Comparison of ENCODE assay signal across 25 cellular contexts in the genomic region with DNA sequence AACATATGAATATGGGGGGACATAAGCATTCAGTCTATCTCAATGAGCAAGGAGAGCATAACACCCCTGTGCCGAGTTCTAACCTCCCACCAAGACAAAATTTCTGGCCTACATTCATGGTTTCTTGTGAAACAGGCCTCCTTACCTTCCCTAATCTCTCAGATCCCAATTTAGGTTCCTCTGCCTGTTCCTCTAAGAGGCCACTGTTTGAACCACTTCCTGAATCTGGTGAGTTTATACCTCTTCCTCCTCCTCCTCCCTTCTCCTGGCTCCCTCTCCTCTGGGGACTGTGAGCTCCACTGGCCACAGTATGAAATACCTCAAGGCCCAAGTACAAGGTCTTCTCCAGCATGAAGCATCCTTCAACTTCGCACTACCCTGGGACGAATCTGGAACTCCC. TPM values are rescaled to one million over a fixed set of nuclear protein-coding genes. Genes with fewer than 3 reads are reported as not detected.
"Had no signal": no experiment of that assay in that cellular context is flagged by ENCODE, and none has a peak within 500 bp of the region (broad histone marks: within the 10 kb centered on the region; RNA-seq: fewer than 3 reads in every experiment).

No MANE protein-coding gene starts in this region.

- H3K9me3 Mint-ChIP-seq: activated naive CD4-positive, alpha-beta T cell treated with anti-CD3 and anti-CD28 coated beads, Interleukin-2, amount 10 ng/mL, durations not matched to agents 7 days and 5 days; endodermal cell; neural crest cell had no signal

- H3K36me3 ChIP-seq: brain microvascular endothelial cell, prostate gland, right atrium auricular region, tibial nerve had no signal

- H3K27ac Mint-ChIP-seq: activated B cell treated with CpG ODN at 0.5 μM for 24 hours; activated naive CD4-positive, alpha-beta T cell treated with anti-CD3 and anti-CD28 coated beads, Interleukin-2, amount 10 ng/mL, durations not matched to agents 7 days and 5 days; endodermal cell; naive B cell had no signal

- H3K4me1 ChIP-seq: prostate gland, right atrium auricular region, tibial nerve had no signal

- H3K4me3 ChIP-seq: mucosa of descending colon, prostate gland, right atrium auricular region, tibial nerve had no signal

- ATAC-seq: left cardiac atrium, mucosa of descending colon had no signal

- H3K27ac ChIP-seq: brain microvascular endothelial cell, prostate gland, right atrium auricular region, tibial nerve had no signal

- H3K27me3 ChIP-seq: brain microvascular endothelial cell, right atrium auricular region, tibial nerve had no signal

- H3K4me1 Mint-ChIP-seq: activated B cell treated with CpG ODN at 0.5 μM for 24 hours, endodermal cell, naive B cell, neural crest cell had no signal

- H3K4me3 Mint-ChIP-seq: activated B cell treated with CpG ODN at 0.5 μM for 24 hours; activated naive CD4-positive, alpha-beta T cell treated with anti-CD3 and anti-CD28 coated beads, Interleukin-2, amount 10 ng/mL, durations not matched to agents 7 days and 5 days; endodermal cell; naive B cell; neural crest cell had no signal

- H3K9me3 ChIP-seq: mucosa of descending colon, prostate gland, right atrium auricular region, tibial nerve had no signal

- DNase-seq: activated B cell treated with CpG ODN at 0.5 μM for 24 hours; activated CD4-positive, alpha-beta T cell treated with anti-CD3 and anti-CD28 coated beads for 4 hours; activated CD8-positive, alpha-beta memory T cell treated with anti-CD3 and anti-CD28 coated beads, Interleukin-2, amount 50 U/mL, for 48 hours; activated effector memory CD4-positive, alpha-beta T cell treated with Interleukin-2 at 50 U/mL for 16 hours; activated naive CD4-positive, alpha-beta T cell treated with anti-CD3 and anti-CD28 coated beads, Interleukin-2, amount 10 ng/mL, durations not matched to agents 7 days and 5 days; activated T-cell treated with anti-CD3 and anti-CD28 coated beads, Interleukin-2, amount 50 U/mL, for 48 hours; aorta; brain microvascular endothelial cell; central memory CD4-positive, alpha-beta T cell; endodermal cell; erythroblast; foreskin melanocyte; glutamatergic neuron; hippocampal formation; left cardiac atrium; mesenchymal stem cell; mucosa of descending colon; naive B cell; stimulated activated CD4-positive, alpha-beta T cell treated with anti-CD3 and anti-CD28 coated beads, Interleukin-12 subunit alpha, Interleukin-12 subunit beta, amount 100 ng/mL, for 4 hours; stimulated activated CD4-positive, alpha-beta T cell treated with anti-CD3 and anti-CD28 coated beads, Interleukin-1b, Interleukin-23, amount 100 ng/mL, for 48 hours; stimulated activated naive CD4-positive, alpha-beta T cell treated with Interleukin-2 at 50 U/mL for 16 hours had no signal

RNA-seq across cellular contexts. Expression of a gene that starts 8.0 kb away (rescaled TPM):
- polyA plus RNA-seq: aorta had no signal
